In the genomic region with DNA sequence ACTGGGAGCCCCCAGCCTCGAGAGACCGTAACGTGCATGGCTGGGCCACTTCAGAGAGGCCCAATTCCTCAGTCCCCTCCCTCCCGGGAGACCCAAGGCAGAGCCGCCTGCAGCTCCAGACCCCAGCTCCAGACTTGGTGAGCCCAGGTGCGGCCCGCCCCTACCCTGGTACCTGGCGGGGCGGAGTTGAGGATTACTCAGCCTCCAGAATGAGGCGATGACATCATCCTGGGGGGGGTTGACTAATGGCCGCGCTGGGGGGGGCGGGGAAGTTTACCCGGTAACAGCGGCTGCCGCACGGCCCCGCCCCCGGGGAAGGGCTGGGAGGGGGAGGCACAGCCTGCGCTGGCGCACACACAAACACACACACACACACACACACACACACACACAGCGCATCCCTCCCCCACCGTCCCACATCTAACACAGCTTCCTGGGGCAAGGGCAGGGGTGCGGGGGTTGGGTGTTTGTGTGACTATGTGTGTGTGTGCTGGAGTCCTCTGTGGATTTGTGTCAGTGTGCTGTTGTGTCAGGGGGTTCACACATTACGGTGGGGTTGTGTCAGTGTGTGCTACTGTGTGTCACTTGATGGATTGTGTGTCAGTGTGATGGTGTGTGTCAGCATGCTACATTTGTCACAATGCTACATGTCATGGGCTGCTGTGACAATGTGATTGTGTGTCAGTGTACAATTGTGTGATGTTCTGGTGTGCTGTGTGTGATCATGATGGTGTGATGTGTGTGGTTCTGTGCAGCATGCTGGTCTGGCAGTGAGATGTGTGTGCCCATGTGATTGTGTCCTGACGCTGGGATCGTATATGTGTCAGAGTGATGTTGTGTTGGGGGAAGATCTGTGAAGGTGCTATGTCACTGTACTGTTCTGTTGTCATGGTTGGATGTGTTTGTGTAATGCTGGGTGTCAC, we compare ENCODE assay signal across 8 cellular contexts. TPM values are rescaled to one million over a fixed set of nuclear protein-coding genes. Genes with fewer than 3 reads are reported as not detected.
DNase-seq lines count a peak whose midpoint lies in the region; ATAC-seq and TF ChIP-seq lines count a peak whose summit lies in the region.

No MANE protein-coding gene starts in this region.

- CTCF ChIA-PET in activated CD4-positive, alpha-beta memory T cell treated with anti-CD3 and anti-CD28 coated beads for 36 hours (lab: Charles Lee): interaction anchor here (1.9 kb wide), 1 partner anchor 31 kb away, joined by 6 read pairs; no protein-coding TSS in a partner anchor

- H3K4me1 Mint-ChIP-seq in activated CD4-positive, alpha-beta memory T cell treated with anti-CD3 and anti-CD28 coated beads for 36 hours (ENCODE audit: low read depth): peaks cover 26% of the 10 kb centered on the region
- peaks cover 16% of the 10 kb centered on the region for H3K4me1 Mint-ChIP-seq in mesothelial cell of epicardium

- no peak overlapping the region for H3K4me3 Mint-ChIP-seq in activated CD4-positive, alpha-beta memory T cell treated with anti-CD3 and anti-CD28 coated beads for 36 hours
- peak overlapping the region; percentile 49 for H3K4me3 Mint-ChIP-seq in mesothelial cell of epicardium

- DNase-seq in GM13977 (ENCODE audit: low spot score): peak; percentile 87
- peak; percentile 94 for DNase-seq in NCI-H2196 (lab: John Stamatoyannopoulos, UW; ENCODE audit: unreplicated experiment)
- DNase-seq in activated CD4-positive, alpha-beta memory T cell treated with anti-CD3 and anti-CD28 coated beads for 36 hours: peak; percentile 90
- no peak for DNase-seq in coronary artery (ENCODE audit: low spot score)
- DNase-seq in mesothelial cell of epicardium (ENCODE audit: low spot score in 2 of 2, unreplicated experiment in 2 of 2): peak; percentile 75 to 79
- peak; percentile 79 to 81 for DNase-seq in stimulated activated CD8-positive, alpha-beta memory T cell treated with anti-CD3 and anti-CD28 coated beads, Interleukin-7, amount 100 ng/mL, for 4 hours (ENCODE audit: low read depth in 2 of 2)
- DNase-seq in 8988T: no peak

- no peaks in the 10 kb centered on the region for H3K9me3 Mint-ChIP-seq in activated CD4-positive, alpha-beta memory T cell treated with anti-CD3 and anti-CD28 coated beads for 36 hours
- H3K9me3 Mint-ChIP-seq in mesothelial cell of epicardium: no peaks in the 10 kb centered on the region

- POLR2A ChIA-PET in activated CD4-positive, alpha-beta memory T cell treated with anti-CD3 and anti-CD28 coated beads for 36 hours (lab: Charles Lee): interaction anchor here (1.3 kb wide), 1 partner anchor 15 kb away, joined by 5 read pairs; no protein-coding TSS in a partner anchor

- no peak overlapping the region for H3K27ac ChIP-seq in coronary artery

- no peak for ATAC-seq in GM21723 (IDR thresholded peaks at IDR 0.05; ENCODE audit: unreplicated experiment)

- peak overlapping the region; percentile 54 for H3K4me3 ChIP-seq in coronary artery

- H3K36me3 Mint-ChIP-seq in activated CD4-positive, alpha-beta memory T cell treated with anti-CD3 and anti-CD28 coated beads for 36 hours: no peaks in the 10 kb centered on the region
- no peaks in the 10 kb centered on the region for H3K36me3 Mint-ChIP-seq in mesothelial cell of epicardium

- H3K27ac Mint-ChIP-seq in activated CD4-positive, alpha-beta memory T cell treated with anti-CD3 and anti-CD28 coated beads for 36 hours: no peak overlapping the region
- peak overlapping the region; percentile 77 for H3K27ac Mint-ChIP-seq in mesothelial cell of epicardium

- peaks cover 1% of the 10 kb centered on the region for H3K27me3 Mint-ChIP-seq in activated CD4-positive, alpha-beta memory T cell treated with anti-CD3 and anti-CD28 coated beads for 36 hours
- peaks cover 3% of the 10 kb centered on the region for H3K27me3 Mint-ChIP-seq in mesothelial cell of epicardium (ENCODE audit: low read depth)

- in situ Hi-C loops in GM13977 (cut with MboI; ENCODE audit: low pct_unique_long_range_greater_than_20kb, low sequenced_read_pairs, unreplicated experiment): no loop called here

- TF ChIP-seq CTCF in GM13977 (IDR thresholded peaks at IDR 0.05; ENCODE audit: extremely low read depth, insufficient read depth, missing control alignments): no peak
- TF ChIP-seq CTCF in coronary artery (IDR thresholded peaks at IDR 0.05): no peak
- no peak for TF ChIP-seq CTCF in mesothelial cell of epicardium (IDR thresholded peaks at IDR 0.05; ENCODE audit: unreplicated experiment)

- intact Hi-C loops in activated CD4-positive, alpha-beta memory T cell treated with anti-CD3 and anti-CD28 coated beads for 36 hours (cut with micrococcal nuclease): loop anchor here (1.0 to 5.0 kb wide), 2 partner anchors 62 to 219 kb away; no protein-coding TSS in a partner anchor

RNA-seq across cellular contexts. Expression of a gene that starts 10.3 kb away (rescaled TPM):
- total RNA-seq in activated CD4-positive, alpha-beta memory T cell treated with anti-CD3 and anti-CD28 coated beads for 36 hours: 10 to 100 TPM; 13.8 to 14.6 TPM
- total RNA-seq in mesothelial cell of epicardium: 19.1 to 19.6 TPM (median 19.5 TPM) in 3 replicates

RNA-seq across cellular contexts. Expression of a gene that starts 15.1 kb away (rescaled TPM):
- total RNA-seq in activated CD4-positive, alpha-beta memory T cell treated with anti-CD3 and anti-CD28 coated beads for 36 hours: 10 to 100 TPM; 32.7 to 39.1 TPM
- 45.6 to 49.2 TPM (median 46.8 TPM) in 3 replicates for total RNA-seq in mesothelial cell of epicardium

RNA-seq across cellular contexts. Expression of a gene that starts 33.4 kb away (rescaled TPM):
- total RNA-seq in activated CD4-positive, alpha-beta memory T cell treated with anti-CD3 and anti-CD28 coated beads for 36 hours: 10 to 100 TPM; 12.4 to 13.7 TPM
- 24.4 to 25.1 TPM (median 24.6 TPM) in 3 replicates for total RNA-seq in mesothelial cell of epicardium

Comparison
In these comparisons a context has a peak if more than half of its experiments do, and no peak if none do; other contexts are left out.
1. DNase-seq: peak in GM13977 (single experiment), NCI-H2196 (single experiment), activated CD4-positive, alpha-beta memory T cell treated with anti-CD3 and anti-CD28 coated beads for 36 hours (single experiment), mesothelial cell of epicardium (2 of 2) and stimulated activated CD8-positive, alpha-beta memory T cell treated with anti-CD3 and anti-CD28 coated beads, Interleukin-7, amount 100 ng/mL, for 4 hours (2 of 2); none in coronary artery (single experiment) and 8988T (single experiment).